In the genomic region with DNA sequence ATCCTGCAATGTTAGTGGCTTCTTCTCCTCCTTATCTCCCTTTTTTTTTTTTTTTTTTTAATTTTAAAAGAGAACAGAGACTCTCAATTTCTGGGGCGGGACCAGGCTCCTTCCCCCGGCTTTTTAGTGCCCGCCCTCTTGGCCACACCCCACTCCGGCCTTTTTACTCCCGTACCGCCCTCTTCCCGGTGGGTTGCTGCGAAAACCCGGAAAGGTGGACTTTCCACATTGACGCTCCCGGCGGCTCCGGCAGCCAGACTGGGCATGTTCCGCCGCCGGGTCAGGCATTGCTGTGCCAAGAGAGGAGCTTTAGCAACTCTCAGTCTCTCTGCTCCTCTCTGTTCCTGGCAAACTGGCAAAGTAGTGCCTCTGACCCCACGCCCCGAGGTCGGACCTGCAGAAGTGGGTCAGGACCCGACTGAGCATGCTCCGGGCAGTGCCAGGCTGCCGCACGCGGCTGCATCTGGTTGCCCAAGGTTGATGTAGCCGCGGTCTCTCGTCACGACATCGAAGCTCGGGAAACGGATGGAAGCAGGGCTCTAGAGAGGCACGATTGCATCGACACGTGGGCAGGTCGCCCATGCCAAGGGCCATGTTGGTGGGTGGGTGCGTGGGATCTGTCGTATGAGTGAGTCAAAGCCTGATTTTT, we compare ENCODE assay signal across 1 cellular context.
TF ChIP-seq lines count a peak whose summit lies in the region.

No MANE protein-coding gene starts in this region.

TF ChIP-seq in GM12878, 131 proteins besides CTCF, POLR2A, EP300 and RAD21 (continued from another document and continues in another):
- TF ChIP-seq SKIL (IDR thresholded peaks at IDR 0.05; ENCODE audit: low read depth, poor library complexity, severe bottlenecking) = no peak
- TF ChIP-seq, protein P1, sequence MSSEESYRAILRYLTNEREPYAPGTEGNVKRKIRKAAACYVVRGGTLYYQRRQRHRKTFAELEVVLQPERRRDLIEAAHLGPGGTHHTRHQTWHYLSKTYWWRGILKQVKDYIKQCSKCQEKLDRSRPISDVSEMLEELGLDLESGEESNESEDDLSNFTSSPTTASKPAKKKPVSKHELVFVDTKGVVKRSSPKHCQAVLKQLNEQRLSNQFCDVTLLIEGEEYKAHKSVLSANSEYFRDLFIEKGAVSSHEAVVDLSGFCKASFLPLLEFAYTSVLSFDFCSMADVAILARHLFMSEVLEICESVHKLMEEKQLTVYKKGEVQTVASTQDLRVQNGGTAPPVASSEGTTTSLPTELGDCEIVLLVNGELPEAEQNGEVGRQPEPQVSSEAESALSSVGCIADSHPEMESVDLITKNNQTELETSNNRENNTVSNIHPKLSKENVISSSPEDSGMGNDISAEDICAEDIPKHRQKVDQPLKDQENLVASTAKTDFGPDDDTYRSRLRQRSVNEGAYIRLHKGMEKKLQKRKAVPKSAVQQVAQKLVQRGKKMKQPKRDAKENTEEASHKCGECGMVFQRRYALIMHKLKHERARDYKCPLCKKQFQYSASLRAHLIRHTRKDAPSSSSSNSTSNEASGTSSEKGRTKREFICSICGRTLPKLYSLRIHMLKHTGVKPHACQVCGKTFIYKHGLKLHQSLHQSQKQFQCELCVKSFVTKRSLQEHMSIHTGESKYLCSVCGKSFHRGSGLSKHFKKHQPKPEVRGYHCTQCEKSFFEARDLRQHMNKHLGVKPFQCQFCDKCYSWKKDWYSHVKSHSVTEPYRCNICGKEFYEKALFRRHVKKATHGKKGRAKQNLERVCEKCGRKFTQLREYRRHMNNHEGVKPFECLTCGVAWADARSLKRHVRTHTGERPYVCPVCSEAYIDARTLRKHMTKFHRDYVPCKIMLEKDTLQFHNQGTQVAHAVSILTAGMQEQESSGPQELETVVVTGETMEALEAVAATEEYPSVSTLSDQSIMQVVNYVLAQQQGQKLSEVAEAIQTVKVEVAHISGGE (CRISPR knock-in tag; IDR thresholded peaks at IDR 0.05) = no peak
- 0 out of 2 replicates have a peak, but pooled peaks have one; percentile 46 for TF ChIP-seq CBX5 (IDR thresholded peaks at IDR 0.05; ENCODE audit: low read depth)
- no peak for TF ChIP-seq BCL11A (IDR thresholded peaks at IDR 0.05; ENCODE audit: low read depth, low read length)
- TF ChIP-seq IRF4 (IDR thresholded peaks at IDR 0.05; ENCODE audit: low read depth, low read length) = no peak
- no peak for TF ChIP-seq RUNX3 (IDR thresholded peaks at IDR 0.05; ENCODE audit: low read length)
- no peak for TF ChIP-seq ZNF217 (IDR thresholded peaks at IDR 0.05)
- no peak for TF ChIP-seq PAX8 (IDR thresholded peaks at IDR 0.05)
- TF ChIP-seq TCF7 (IDR thresholded peaks at IDR 0.05; ENCODE audit: borderline replicate concordance) = no peak
- peak; percentile 67; the same call in 1 of the 2 replicates for TF ChIP-seq ZNF687 (IDR thresholded peaks at IDR 0.05)
- TF ChIP-seq TAF1 (IDR thresholded peaks at IDR 0.05; ENCODE audit: borderline replicate concordance, low read depth, low read length) = no peak
- 0 out of 2 replicates have a peak, but pooled peaks have one; percentile 41 for TF ChIP-seq CREB1 (IDR thresholded peaks at IDR 0.05; ENCODE audit: low read depth)
- TF ChIP-seq, protein P2, sequence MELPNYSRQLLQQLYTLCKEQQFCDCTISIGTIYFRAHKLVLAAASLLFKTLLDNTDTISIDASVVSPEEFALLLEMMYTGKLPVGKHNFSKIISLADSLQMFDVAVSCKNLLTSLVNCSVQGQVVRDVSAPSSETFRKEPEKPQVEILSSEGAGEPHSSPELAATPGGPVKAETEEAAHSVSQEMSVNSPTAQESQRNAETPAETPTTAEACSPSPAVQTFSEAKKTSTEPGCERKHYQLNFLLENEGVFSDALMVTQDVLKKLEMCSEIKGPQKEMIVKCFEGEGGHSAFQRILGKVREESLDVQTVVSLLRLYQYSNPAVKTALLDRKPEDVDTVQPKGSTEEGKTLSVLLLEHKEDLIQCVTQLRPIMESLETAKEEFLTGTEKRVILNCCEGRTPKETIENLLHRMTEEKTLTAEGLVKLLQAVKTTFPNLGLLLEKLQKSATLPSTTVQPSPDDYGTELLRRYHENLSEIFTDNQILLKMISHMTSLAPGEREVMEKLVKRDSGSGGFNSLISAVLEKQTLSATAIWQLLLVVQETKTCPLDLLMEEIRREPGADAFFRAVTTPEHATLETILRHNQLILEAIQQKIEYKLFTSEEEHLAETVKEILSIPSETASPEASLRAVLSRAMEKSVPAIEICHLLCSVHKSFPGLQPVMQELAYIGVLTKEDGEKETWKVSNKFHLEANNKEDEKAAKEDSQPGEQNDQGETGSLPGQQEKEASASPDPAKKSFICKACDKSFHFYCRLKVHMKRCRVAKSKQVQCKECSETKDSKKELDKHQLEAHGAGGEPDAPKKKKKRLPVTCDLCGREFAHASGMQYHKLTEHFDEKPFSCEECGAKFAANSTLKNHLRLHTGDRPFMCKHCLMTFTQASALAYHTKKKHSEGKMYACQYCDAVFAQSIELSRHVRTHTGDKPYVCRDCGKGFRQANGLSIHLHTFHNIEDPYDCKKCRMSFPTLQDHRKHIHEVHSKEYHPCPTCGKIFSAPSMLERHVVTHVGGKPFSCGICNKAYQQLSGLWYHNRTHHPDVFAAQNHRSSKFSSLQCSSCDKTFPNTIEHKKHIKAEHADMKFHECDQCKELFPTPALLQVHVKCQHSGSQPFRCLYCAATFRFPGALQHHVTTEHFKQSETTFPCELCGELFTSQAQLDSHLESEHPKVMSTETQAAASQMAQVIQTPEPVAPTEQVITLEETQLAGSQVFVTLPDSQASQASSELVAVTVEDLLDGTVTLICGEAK (IDR thresholded peaks at IDR 0.05; ENCODE audit: borderline replicate concordance) = no peak
- no peak for TF ChIP-seq ZNF384 (IDR thresholded peaks at IDR 0.05; ENCODE audit: borderline replicate concordance, low read depth, low read length)
- TF ChIP-seq TARDBP (IDR thresholded peaks at IDR 0.05; ENCODE audit: borderline replicate concordance) = no peak
- TF ChIP-seq HDAC6 (IDR thresholded peaks at IDR 0.05; ENCODE audit: unreplicated experiment) = no peak
- TF ChIP-seq, protein P3, sequence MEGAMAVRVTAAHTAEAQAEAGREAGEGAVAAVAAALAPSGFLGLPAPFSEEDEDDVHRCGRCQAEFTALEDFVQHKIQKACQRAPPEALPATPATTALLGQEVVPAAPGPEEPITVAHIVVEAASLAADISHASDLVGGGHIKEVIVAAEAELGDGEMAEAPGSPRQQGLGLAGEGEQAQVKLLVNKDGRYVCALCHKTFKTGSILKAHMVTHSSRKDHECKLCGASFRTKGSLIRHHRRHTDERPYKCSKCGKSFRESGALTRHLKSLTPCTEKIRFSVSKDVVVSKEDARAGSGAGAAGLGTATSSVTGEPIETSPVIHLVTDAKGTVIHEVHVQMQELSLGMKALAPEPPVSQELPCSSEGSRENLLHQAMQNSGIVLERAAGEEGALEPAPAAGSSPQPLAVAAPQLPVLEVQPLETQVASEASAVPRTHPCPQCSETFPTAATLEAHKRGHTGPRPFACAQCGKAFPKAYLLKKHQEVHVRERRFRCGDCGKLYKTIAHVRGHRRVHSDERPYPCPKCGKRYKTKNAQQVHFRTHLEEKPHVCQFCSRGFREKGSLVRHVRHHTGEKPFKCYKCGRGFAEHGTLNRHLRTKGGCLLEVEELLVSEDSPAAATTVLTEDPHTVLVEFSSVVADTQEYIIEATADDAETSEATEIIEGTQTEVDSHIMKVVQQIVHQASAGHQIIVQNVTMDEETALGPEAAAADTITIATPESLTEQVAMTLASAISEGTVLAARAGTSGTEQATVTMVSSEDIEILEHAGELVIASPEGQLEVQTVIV (IDR thresholded peaks at IDR 0.05; ENCODE audit: borderline replicate concordance, partially characterized antibody) = peak; percentile 28
- no peak for TF ChIP-seq CHD2 (IDR thresholded peaks at IDR 0.05; ENCODE audit: borderline replicate concordance, low read depth, low read length)
- no peak for TF ChIP-seq RCOR1 (conservative IDR thresholded peaks at IDR 0.05; ENCODE audit: low read depth, low read length)
- 0 out of 2 replicates have a peak, but pooled peaks have one; percentile 48 for TF ChIP-seq ZNF207 (IDR thresholded peaks at IDR 0.05; ENCODE audit: borderline replicate concordance)
- TF ChIP-seq RB1 (IDR thresholded peaks at IDR 0.05; ENCODE audit: borderline replicate concordance) = 0 out of 2 replicates have a peak, but pooled peaks have one; percentile 47
- no peak for TF ChIP-seq SMAD5 (IDR thresholded peaks at IDR 0.05; ENCODE audit: low read depth)
- no peak for TF ChIP-seq FOXM1 (IDR thresholded peaks at IDR 0.05; ENCODE audit: low read depth, low read length)
- peak; percentile 58; the same call in 1 of the 2 replicates for TF ChIP-seq LARP7 (IDR thresholded peaks at IDR 0.05)
- TF ChIP-seq MAX (IDR thresholded peaks at IDR 0.05; ENCODE audit: low read depth, low read length) = 0 out of 2 replicates have a peak, but pooled peaks have one; percentile 20
- no peak for TF ChIP-seq ZNF274 (IDR thresholded peaks at IDR 0.05; ENCODE audit: insufficient read depth, insufficient read length)
- no peak for TF ChIP-seq HDGF (IDR thresholded peaks at IDR 0.05)
- peak; percentile 26; the same call in 1 of the 2 replicates for TF ChIP-seq ZSCAN29 (IDR thresholded peaks at IDR 0.05)
- TF ChIP-seq, protein P4, sequence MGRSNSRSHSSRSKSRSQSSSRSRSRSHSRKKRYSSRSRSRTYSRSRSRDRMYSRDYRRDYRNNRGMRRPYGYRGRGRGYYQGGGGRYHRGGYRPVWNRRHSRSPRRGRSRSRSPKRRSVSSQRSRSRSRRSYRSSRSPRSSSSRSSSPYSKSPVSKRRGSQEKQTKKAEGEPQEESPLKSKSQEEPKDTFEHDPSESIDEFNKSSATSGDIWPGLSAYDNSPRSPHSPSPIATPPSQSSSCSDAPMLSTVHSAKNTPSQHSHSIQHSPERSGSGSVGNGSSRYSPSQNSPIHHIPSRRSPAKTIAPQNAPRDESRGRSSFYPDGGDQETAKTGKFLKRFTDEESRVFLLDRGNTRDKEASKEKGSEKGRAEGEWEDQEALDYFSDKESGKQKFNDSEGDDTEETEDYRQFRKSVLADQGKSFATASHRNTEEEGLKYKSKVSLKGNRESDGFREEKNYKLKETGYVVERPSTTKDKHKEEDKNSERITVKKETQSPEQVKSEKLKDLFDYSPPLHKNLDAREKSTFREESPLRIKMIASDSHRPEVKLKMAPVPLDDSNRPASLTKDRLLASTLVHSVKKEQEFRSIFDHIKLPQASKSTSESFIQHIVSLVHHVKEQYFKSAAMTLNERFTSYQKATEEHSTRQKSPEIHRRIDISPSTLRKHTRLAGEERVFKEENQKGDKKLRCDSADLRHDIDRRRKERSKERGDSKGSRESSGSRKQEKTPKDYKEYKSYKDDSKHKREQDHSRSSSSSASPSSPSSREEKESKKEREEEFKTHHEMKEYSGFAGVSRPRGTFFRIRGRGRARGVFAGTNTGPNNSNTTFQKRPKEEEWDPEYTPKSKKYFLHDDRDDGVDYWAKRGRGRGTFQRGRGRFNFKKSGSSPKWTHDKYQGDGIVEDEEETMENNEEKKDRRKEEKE (IDR thresholded peaks at IDR 0.05) = no peak
